ENCODE assay signal across 1 cellular context in genomic region chr20:50416269-50416863, GRCh38.
TF ChIP-seq lines count a peak whose summit lies in the region.

No MANE protein-coding gene starts in this region.

TF ChIP-seq in HepG2, 621 proteins besides CTCF, POLR2A, EP300 and RAD21 (continued from another document and continues in another):
- TF ChIP-seq, protein P1, sequence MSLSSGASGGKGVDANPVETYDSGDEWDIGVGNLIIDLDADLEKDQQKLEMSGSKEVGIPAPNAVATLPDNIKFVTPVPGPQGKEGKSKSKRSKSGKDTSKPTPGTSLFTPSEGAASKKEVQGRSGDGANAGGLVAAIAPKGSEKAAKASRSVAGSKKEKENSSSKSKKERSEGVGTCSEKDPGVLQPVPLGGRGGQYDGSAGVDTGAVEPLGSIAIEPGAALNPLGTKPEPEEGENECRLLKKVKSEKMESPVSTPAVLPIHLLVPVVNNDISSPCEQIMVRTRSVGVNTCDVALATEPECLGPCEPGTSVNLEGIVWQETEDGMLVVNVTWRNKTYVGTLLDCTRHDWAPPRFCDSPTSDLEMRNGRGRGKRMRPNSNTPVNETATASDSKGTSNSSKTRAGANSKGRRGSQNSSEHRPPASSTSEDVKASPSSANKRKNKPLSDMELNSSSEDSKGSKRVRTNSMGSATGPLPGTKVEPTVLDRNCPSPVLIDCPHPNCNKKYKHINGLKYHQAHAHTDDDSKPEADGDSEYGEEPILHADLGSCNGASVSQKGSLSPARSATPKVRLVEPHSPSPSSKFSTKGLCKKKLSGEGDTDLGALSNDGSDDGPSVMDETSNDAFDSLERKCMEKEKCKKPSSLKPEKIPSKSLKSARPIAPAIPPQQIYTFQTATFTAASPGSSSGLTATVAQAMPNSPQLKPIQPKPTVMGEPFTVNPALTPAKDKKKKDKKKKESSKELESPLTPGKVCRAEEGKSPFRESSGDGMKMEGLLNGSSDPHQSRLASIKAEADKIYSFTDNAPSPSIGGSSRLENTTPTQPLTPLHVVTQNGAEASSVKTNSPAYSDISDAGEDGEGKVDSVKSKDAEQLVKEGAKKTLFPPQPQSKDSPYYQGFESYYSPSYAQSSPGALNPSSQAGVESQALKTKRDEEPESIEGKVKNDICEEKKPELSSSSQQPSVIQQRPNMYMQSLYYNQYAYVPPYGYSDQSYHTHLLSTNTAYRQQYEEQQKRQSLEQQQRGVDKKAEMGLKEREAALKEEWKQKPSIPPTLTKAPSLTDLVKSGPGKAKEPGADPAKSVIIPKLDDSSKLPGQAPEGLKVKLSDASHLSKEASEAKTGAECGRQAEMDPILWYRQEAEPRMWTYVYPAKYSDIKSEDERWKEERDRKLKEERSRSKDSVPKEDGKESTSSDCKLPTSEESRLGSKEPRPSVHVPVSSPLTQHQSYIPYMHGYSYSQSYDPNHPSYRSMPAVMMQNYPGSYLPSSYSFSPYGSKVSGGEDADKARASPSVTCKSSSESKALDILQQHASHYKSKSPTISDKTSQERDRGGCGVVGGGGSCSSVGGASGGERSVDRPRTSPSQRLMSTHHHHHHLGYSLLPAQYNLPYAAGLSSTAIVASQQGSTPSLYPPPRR (CRISPR knock-in tag; IDR thresholded peaks at IDR 0.05; ENCODE audit: borderline replicate concordance): peak; percentile 19; the same call in 1 of the 2 replicates
- TF ChIP-seq ARNT2 (CRISPR knock-in tag; IDR thresholded peaks at IDR 0.05; ENCODE audit: low read depth) (no peak), XRCC5 (optimal IDR thresholded peaks at IDR 0.05; ENCODE audit: low read length) (no peak), ZNF501 (CRISPR knock-in tag; IDR thresholded peaks at IDR 0.05) (0 out of 2 replicates have a peak, but pooled peaks have one; percentile 28), ZFP41 (CRISPR knock-in tag; IDR thresholded peaks at IDR 0.05; ENCODE audit: borderline replicate concordance) (no peak), SSRP1 (CRISPR knock-in tag; IDR thresholded peaks at IDR 0.05) (no peak), SRSF1 (optimal IDR thresholded peaks at IDR 0.05; ENCODE audit: low read depth, low read length) (no peak), ZFP91 (CRISPR knock-in tag; IDR thresholded peaks at IDR 0.05; ENCODE audit: borderline replicate concordance) (no peak), MZF1 (CRISPR knock-in tag; IDR thresholded peaks at IDR 0.05; ENCODE audit: borderline replicate concordance) (no peak), FOXA1 (IDR thresholded peaks at IDR 0.05) (no peak), FOXA1 (CRISPR knock-in tag; IDR thresholded peaks at IDR 0.05) (no peak), RORA (CRISPR knock-in tag; IDR thresholded peaks at IDR 0.05) (no peak), KLF11 (CRISPR knock-in tag; IDR thresholded peaks at IDR 0.05) (no peak), RFX5 (IDR thresholded peaks at IDR 0.05; ENCODE audit: low read depth, low read length) (no peak), ZNF740 (CRISPR knock-in tag; IDR thresholded peaks at IDR 0.05) (no peak), RARA (CRISPR knock-in tag; IDR thresholded peaks at IDR 0.05) (peak; percentile 44; the same call in 1 of the 2 replicates), ZNF652 (CRISPR knock-in tag; IDR thresholded peaks at IDR 0.05; ENCODE audit: borderline replicate concordance, low read depth) (no peak), GPN1 (CRISPR knock-in tag; IDR thresholded peaks at IDR 0.05; ENCODE audit: borderline replicate concordance) (no peak), KAT7 (CRISPR knock-in tag; IDR thresholded peaks at IDR 0.05; ENCODE audit: borderline replicate concordance) (no peak), RERE (CRISPR knock-in tag; IDR thresholded peaks at IDR 0.05; ENCODE audit: low read depth) (no peak), ZNF10 (CRISPR knock-in tag; IDR thresholded peaks at IDR 0.05; ENCODE audit: borderline replicate concordance, low read depth) (no peak), HOXA9 (CRISPR knock-in tag; IDR thresholded peaks at IDR 0.05; ENCODE audit: borderline replicate concordance) (no peak), NAIF1 (CRISPR knock-in tag; IDR thresholded peaks at IDR 0.05; ENCODE audit: borderline replicate concordance) (no peak), TSC22D2 (CRISPR knock-in tag; IDR thresholded peaks at IDR 0.05; ENCODE audit: borderline replicate concordance) (no peak), RBFOX2 (IDR thresholded peaks at IDR 0.05; ENCODE audit: low read depth, low read length) (0 out of 2 replicates have a peak, but pooled peaks have one; percentile 37), SMARCE1 (IDR thresholded peaks at IDR 0.05; ENCODE audit: borderline replicate concordance) (no peak), YEATS4 (CRISPR knock-in tag; IDR thresholded peaks at IDR 0.05; ENCODE audit: borderline replicate concordance) (no peak), MED1 (CRISPR knock-in tag; IDR thresholded peaks at IDR 0.05) (no peak)
- TF ChIP-seq, protein P2, sequence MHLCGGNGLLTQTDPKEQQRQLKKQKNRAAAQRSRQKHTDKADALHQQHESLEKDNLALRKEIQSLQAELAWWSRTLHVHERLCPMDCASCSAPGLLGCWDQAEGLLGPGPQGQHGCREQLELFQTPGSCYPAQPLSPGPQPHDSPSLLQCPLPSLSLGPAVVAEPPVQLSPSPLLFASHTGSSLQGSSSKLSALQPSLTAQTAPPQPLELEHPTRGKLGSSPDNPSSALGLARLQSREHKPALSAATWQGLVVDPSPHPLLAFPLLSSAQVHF (CRISPR knock-in tag; IDR thresholded peaks at IDR 0.05): no peak
- TF ChIP-seq, protein P3, sequence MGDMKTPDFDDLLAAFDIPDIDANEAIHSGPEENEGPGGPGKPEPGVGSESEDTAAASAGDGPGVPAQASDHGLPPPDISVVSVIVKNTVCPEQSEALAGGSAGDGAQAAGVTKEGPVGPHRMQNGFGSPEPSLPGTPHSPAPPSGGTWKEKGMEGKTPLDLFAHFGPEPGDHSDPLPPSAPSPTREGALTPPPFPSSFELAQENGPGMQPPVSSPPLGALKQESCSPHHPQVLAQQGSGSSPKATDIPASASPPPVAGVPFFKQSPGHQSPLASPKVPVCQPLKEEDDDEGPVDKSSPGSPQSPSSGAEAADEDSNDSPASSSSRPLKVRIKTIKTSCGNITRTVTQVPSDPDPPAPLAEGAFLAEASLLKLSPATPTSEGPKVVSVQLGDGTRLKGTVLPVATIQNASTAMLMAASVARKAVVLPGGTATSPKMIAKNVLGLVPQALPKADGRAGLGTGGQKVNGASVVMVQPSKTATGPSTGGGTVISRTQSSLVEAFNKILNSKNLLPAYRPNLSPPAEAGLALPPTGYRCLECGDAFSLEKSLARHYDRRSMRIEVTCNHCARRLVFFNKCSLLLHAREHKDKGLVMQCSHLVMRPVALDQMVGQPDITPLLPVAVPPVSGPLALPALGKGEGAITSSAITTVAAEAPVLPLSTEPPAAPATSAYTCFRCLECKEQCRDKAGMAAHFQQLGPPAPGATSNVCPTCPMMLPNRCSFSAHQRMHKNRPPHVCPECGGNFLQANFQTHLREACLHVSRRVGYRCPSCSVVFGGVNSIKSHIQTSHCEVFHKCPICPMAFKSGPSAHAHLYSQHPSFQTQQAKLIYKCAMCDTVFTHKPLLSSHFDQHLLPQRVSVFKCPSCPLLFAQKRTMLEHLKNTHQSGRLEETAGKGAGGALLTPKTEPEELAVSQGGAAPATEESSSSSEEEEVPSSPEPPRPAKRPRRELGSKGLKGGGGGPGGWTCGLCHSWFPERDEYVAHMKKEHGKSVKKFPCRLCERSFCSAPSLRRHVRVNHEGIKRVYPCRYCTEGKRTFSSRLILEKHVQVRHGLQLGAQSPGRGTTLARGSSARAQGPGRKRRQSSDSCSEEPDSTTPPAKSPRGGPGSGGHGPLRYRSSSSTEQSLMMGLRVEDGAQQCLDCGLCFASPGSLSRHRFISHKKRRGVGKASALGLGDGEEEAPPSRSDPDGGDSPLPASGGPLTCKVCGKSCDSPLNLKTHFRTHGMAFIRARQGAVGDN (CRISPR knock-in tag; IDR thresholded peaks at IDR 0.05): peak; percentile 52
- TF ChIP-seq, protein P4, sequence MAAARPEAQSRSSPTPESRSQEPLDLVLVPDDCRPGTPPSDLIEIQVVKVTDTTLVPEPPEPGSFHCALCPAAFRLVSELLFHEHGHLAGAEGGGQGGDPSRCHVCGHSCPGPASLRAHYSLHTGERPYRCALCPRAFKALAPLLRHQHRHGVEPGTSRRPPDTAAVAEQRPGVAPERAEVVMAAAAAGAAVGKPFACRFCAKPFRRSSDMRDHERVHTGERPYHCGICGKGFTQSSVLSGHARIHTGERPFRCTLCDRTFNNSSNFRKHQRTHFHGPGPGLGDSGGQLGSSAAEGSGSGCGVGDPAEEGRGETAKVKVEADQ (CRISPR knock-in tag; IDR thresholded peaks at IDR 0.05; ENCODE audit: borderline replicate concordance): no peak
- TF ChIP-seq, protein P5, sequence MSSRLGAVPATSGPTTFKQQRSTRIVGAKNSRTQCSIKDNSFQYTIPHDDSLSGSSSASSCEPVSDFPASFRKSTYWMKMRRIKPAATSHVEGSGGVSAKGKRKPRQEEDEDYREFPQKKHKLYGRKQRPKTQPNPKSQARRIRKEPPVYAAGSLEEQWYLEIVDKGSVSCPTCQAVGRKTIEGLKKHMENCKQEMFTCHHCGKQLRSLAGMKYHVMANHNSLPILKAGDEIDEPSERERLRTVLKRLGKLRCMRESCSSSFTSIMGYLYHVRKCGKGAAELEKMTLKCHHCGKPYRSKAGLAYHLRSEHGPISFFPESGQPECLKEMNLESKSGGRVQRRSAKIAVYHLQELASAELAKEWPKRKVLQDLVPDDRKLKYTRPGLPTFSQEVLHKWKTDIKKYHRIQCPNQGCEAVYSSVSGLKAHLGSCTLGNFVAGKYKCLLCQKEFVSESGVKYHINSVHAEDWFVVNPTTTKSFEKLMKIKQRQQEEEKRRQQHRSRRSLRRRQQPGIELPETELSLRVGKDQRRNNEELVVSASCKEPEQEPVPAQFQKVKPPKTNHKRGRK (CRISPR knock-in tag; IDR thresholded peaks at IDR 0.05): no peak
- TF ChIP-seq, protein P6, sequence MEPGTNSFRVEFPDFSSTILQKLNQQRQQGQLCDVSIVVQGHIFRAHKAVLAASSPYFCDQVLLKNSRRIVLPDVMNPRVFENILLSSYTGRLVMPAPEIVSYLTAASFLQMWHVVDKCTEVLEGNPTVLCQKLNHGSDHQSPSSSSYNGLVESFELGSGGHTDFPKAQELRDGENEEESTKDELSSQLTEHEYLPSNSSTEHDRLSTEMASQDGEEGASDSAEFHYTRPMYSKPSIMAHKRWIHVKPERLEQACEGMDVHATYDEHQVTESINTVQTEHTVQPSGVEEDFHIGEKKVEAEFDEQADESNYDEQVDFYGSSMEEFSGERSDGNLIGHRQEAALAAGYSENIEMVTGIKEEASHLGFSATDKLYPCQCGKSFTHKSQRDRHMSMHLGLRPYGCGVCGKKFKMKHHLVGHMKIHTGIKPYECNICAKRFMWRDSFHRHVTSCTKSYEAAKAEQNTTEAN (CRISPR knock-in tag; conservative IDR thresholded peaks at IDR 0.05): no peak
